7 cellular contexts compared by ENCODE assay signal in genomic region chr12:52116227-52117125, GRCh38. TPM values are rescaled to one million over a fixed set of nuclear protein-coding genes. Genes with fewer than 3 reads are reported as not detected.
A peak's percentile ranks its signal among the peaks of the same experiment; 100 is the strongest.
DNase-seq lines count a peak whose midpoint lies in the region; ATAC-seq and TF ChIP-seq lines count a peak whose summit lies in the region.
"Not testable (repeated sequence)": the region's sequence is repeated elsewhere in the genome, so short reads cannot be mapped to it uniquely, and the experiment has no call there.

No MANE protein-coding gene starts in this region.

- not testable (repeated sequence) for H3K4me3 ChIP-seq in mucosa of descending colon

- peak; percentile 47; the same call in 2 of the 3 replicates for TF ChIP-seq CTCF in GM12872 (IDR thresholded peaks at IDR 0.05; ENCODE audit: insufficient read depth, low read depth, low read length)
- TF ChIP-seq CTCF in VCaP (conservative IDR thresholded peaks at IDR 0.05) = peak; percentile 70
- TF ChIP-seq CTCF in mucosa of descending colon (IDR thresholded peaks at IDR 0.05) = not testable (repeated sequence)

- intact Hi-C loops in mucosa of descending colon (cut with DNase I, micrococcal nuclease) = not testable (repeated sequence)

- ATAC-seq in mucosa of descending colon = not testable (repeated sequence)

- peaks cover 10% of the 10 kb centered on the region for H3K4me1 ChIP-seq in mucosa of descending colon (ENCODE audit: low read depth)

- not testable (repeated sequence) for H3K36me3 ChIP-seq in mucosa of descending colon (ENCODE audit: low read depth)

- peak overlapping the region; percentile 100 for H3K27ac ChIP-seq in VCaP

- DNase-seq in NCI-H2196 treated with DMSO at 0.1 percent for 48 hours (lab: John Stamatoyannopoulos, UW; ENCODE audit: unreplicated experiment) (peak; percentile 22), activated T-cell treated with anti-CD3 and anti-CD28 coated beads for 48 hours (ENCODE audit: low read depth) (peak; percentile 55), mucosa of descending colon (peak; percentile 62 to 69 (median 67))
- peak; percentile 50 for DNase-seq in effector CD4-positive, alpha-beta T cell
- DNase-seq in stimulated activated CD4-positive, alpha-beta T cell treated with anti-CD3 and anti-CD28 coated beads, Interleukin-4, amount 100 ng/mL, for 48 hours (ENCODE audit: low read depth in 2 of 2) = peak; percentile 32 to 37

- not testable (repeated sequence) for H3K9me3 ChIP-seq in mucosa of descending colon

RNA-seq across cellular contexts. Expression of gene SMIM41, which starts 37.0 kb away (rescaled TPM):
- under 1 TPM in 2 of 3 donors, not detected in 1; 0.32 to 0.41 TPM for total RNA-seq in mucosa of descending colon

RNA-seq across cellular contexts. Expression of gene ATG101, which starts 46.7 kb away (rescaled TPM):
- 10 to 100 TPM; 30.1 to 37.5 (median 33.0) TPM for total RNA-seq in mucosa of descending colon
